In genomic region chr7:137882261-137882668, GRCh38 we compare ENCODE assay signal across 8 cellular contexts. TPM values are rescaled to one million over a fixed set of nuclear protein-coding genes. Genes with fewer than 3 reads are reported as not detected.
DNase-seq lines count a peak whose midpoint lies in the region; ATAC-seq, FAIRE-seq and TF ChIP-seq lines count a peak whose summit lies in the region.

No MANE protein-coding gene starts in this region.

- ATAC-seq in A549 (peak; percentile 94 to 96), GM18858 (IDR thresholded peaks at IDR 0.05; ENCODE audit: unreplicated experiment) (peak; percentile 97), HG02970 (IDR thresholded peaks at IDR 0.05; ENCODE audit: low FRiP score, unreplicated experiment) (peak; percentile 72)

- no peak overlapping the region for H2AK5ac ChIP-seq in neuronal stem cell (ENCODE audit: low read depth, low read length)

- TF ChIP-seq CTCF in A549 (IDR thresholded peaks at IDR 0.05): no peak
- no peak for TF ChIP-seq CTCF in SK-N-SH (IDR thresholded peaks at IDR 0.05)
- TF ChIP-seq CTCF in foreskin fibroblast (IDR thresholded peaks at IDR 0.05; ENCODE audit: low read depth, low read length): no peak

- H2AFZ ChIP-seq in SK-N-SH (ENCODE audit: low read depth): no peak overlapping the region
- no peak overlapping the region for H2AFZ ChIP-seq in neuronal stem cell (ENCODE audit: low read length)

- no peak for TF ChIP-seq RAD21 in A549 (conservative IDR thresholded peaks at IDR 0.05 in 1 of 2, IDR thresholded peaks at IDR 0.05 in 1 of 2)
- no peak for TF ChIP-seq RAD21 in SK-N-SH (IDR thresholded peaks at IDR 0.05; ENCODE audit: low read length)

- H3K9me3 ChIP-seq in A549 (peaks cover 15% of the 10 kb centered on the region), SK-N-SH (no peaks in the 10 kb centered on the region), neuronal stem cell (replicated peaks in 1 of 2; ENCODE audit: control insufficient read depth in 2 of 2, insufficient read depth in 1 of 2, low read depth in 1 of 2, low read length in 2 of 2) (peaks cover 7 to 21% of the 10 kb centered on the region in 2 donors)

- H3K4me3 ChIP-seq in A549 (no peak overlapping the region), SK-N-SH (ENCODE audit: low read depth in 2 of 2, low read length in 1 of 2) (peak overlapping the region in 1 of 2 experiments; percentile 7; a peak in 1 of 4 replicates), foreskin fibroblast (ENCODE audit: low read depth in 1 of 2, low read length in 2 of 2) (no peak overlapping the region), neuronal stem cell (ENCODE audit: low read length in 2 of 2) (no peak overlapping the region)

- peaks cover 9% of the 10 kb centered on the region; the same call in 1 of the 2 replicates for H3K79me2 ChIP-seq in SK-N-SH (ENCODE audit: insufficient read depth)

- H3K27ac ChIP-seq in A549 (peak overlapping the region; percentile 69 to 80), SK-N-SH (ENCODE audit: low read depth in 2 of 2, low read length in 1 of 2) (peak overlapping the region; percentile 65 to 96; a peak in 3 of 4 replicates), neuronal stem cell (replicated peaks; ENCODE audit: low read length) (no peak overlapping the region)

- H3K4me2 ChIP-seq in A549 (peak overlapping the region; percentile 62), SK-N-SH (peak overlapping the region; percentile 62), neuronal stem cell (ENCODE audit: insufficient read depth, low read length, poor library complexity, severe bottlenecking) (no peak overlapping the region)

- H3K14ac ChIP-seq in neuronal stem cell (ENCODE audit: low read length): no peak overlapping the region

- peaks cover 15% of the 10 kb centered on the region for H3K4me1 ChIP-seq in A549
- peaks cover 3 to 39% of the 10 kb centered on the region in 2 experiments; a peak in 3 of 4 replicates for H3K4me1 ChIP-seq in SK-N-SH (ENCODE audit: control insufficient read depth in 1 of 2, insufficient read depth in 2 of 2, low read depth in 1 of 2, low read length in 1 of 2)
- H3K4me1 ChIP-seq in neuronal stem cell (ENCODE audit: control insufficient read depth in 2 of 2, insufficient read depth in 1 of 2, low read depth in 1 of 2, low read length in 2 of 2): peaks cover 38 to 42% of the 10 kb centered on the region in 2 donors

- H2BK120ac ChIP-seq in neuronal stem cell (ENCODE audit: low read depth, low read length): no peak overlapping the region

- H3K9ac ChIP-seq in SK-N-SH (peak overlapping the region; percentile 59), neuronal stem cell (ENCODE audit: low read depth, low read length, poor library complexity) (no peak overlapping the region)

- WGBS in A549 (ENCODE audit: missing lambda C conversion rate): 8% methylated on average over 5 of the region's 5 CpGs
- WGBS in SK-N-SH (ENCODE audit: low lambda C conversion rate): 8% methylated on average over 5 of the region's 5 CpGs
- no CpG with 5 or more reads among the region's 5 CpGs for WGBS in neuronal stem cell (ENCODE audit: extremely low coverage in 2 of 2, insufficient read length in 2 of 2, insufficient replicate concordance in 1 of 2), 2 donors

- no peaks in the 10 kb centered on the region for H3K79me1 ChIP-seq in neuronal stem cell (ENCODE audit: low read depth, low read length)

- no peak for TF ChIP-seq EP300 in A549 (IDR thresholded peaks at IDR 0.05)
- TF ChIP-seq EP300 in SK-N-SH (IDR thresholded peaks at IDR 0.05; ENCODE audit: borderline replicate concordance in 1 of 2, low read depth in 1 of 2, low read length in 1 of 2): peak in 1 of 2 experiments; percentile 95; a peak in 2 of 4 replicates

- no peak overlapping the region for H2BK15ac ChIP-seq in neuronal stem cell (ENCODE audit: low read length)

- H3K23ac ChIP-seq in neuronal stem cell (ENCODE audit: low read depth, low read length, poor library complexity): no peak overlapping the region

- H4K8ac ChIP-seq in neuronal stem cell (ENCODE audit: low read depth, low read length): no peak overlapping the region

- POLR2A ChIA-PET in A549 (lab: Yijun Ruan, JAX) (no interaction called here), SK-N-SH (lab: Yijun Ruan, JAX) (no interaction called here)

- H2BK12ac ChIP-seq in neuronal stem cell (ENCODE audit: low read length): no peak overlapping the region

- H2BK5ac ChIP-seq in neuronal stem cell (ENCODE audit: low read length): no peak overlapping the region

- no peaks in the 10 kb centered on the region for H3K27me3 ChIP-seq in SK-N-SH (ENCODE audit: insufficient read depth)
- H3K27me3 ChIP-seq in neuronal stem cell (ENCODE audit: control insufficient read depth in 3 of 3, insufficient read depth in 3 of 3, low read depth in 1 of 3, low read length in 3 of 3): no peaks in the 10 kb centered on the region

- H3K18ac ChIP-seq in neuronal stem cell (ENCODE audit: low read length): no peak overlapping the region

- CTCF ChIA-PET in A549 (lab: Yijun Ruan, JAX): interaction anchor here (1.1 to 2.4 kb wide), 5 partner anchors 12 to 276 kb away, joined by 3 to 8 read pairs (median 4); no protein-coding TSS in a partner anchor
- CTCF ChIA-PET in SK-N-SH (lab: Yijun Ruan, JAX): interaction anchor here (0.6 to 4.2 kb wide), 7 partner anchors 9 to 226 kb away, joined by 3 to 13 read pairs (median 4); no protein-coding TSS in a partner anchor

- TF ChIP-seq POLR2A in A549 (IDR thresholded peaks at IDR 0.05; ENCODE audit: low read length): no peak

- H3K4ac ChIP-seq in neuronal stem cell (ENCODE audit: low read length): no peak overlapping the region

- intact Hi-C loops in head of caudate nucleus (cut with DNase I): no loop called here

- no peak for FAIRE-seq in A549 (lab: Jason Lieb, UNC)

- no peak overlapping the region for H4K91ac ChIP-seq in neuronal stem cell (ENCODE audit: low read depth, low read length, poor library complexity)

- peaks cover 50% of the 10 kb centered on the region for H3F3A ChIP-seq in SK-N-SH (replicated peaks; ENCODE audit: insufficient read depth)

- no peaks in the 10 kb centered on the region for H4K20me1 ChIP-seq in SK-N-SH (ENCODE audit: insufficient read depth)

- peak; percentile 74 to 84 for DNase-seq in A549 (ENCODE audit: low read depth in 1 of 2, low spot score in 1 of 2)
- peak; percentile 36 for DNase-seq in SK-N-SH
- peak; percentile 99 for DNase-seq in foreskin fibroblast
- no peak for DNase-seq in head of caudate nucleus
- DNase-seq in neuronal stem cell (ENCODE audit: low spot score): no peak
- DNase-seq in hypothalamus (lab: John Stamatoyannopoulos, UW): no peak

- no peaks in the 10 kb centered on the region for H3K9me2 ChIP-seq in SK-N-SH

- peaks cover 71 to 73% of the 10 kb centered on the region in 2 experiments for H3K36me3 ChIP-seq in SK-N-SH (replicated peaks in 1 of 2; ENCODE audit: control insufficient read depth in 1 of 2, insufficient read depth in 2 of 2, low read length in 1 of 2)
- peaks cover 29 to 79% of the 10 kb centered on the region in 2 donors for H3K36me3 ChIP-seq in neuronal stem cell (replicated peaks in 1 of 2; ENCODE audit: control insufficient read depth in 2 of 2, insufficient read depth in 2 of 2, low read length in 2 of 2)

TF ChIP-seq in A549, 52 proteins besides CTCF, POLR2A, EP300 and RAD21 (continues in another document):
- no peak for TF ChIP-seq HOXA7 (CRISPR knock-in tag; IDR thresholded peaks at IDR 0.05)
- TF ChIP-seq FOSL2 (IDR thresholded peaks at IDR 0.05): peak; percentile 61
- peak; percentile 74 for TF ChIP-seq FOSL2 (CRISPR knock-in tag; IDR thresholded peaks at IDR 0.05)
- TF ChIP-seq POLR2AphosphoS2 (conservative IDR thresholded peaks at IDR 0.05; ENCODE audit: low read length): no peak
- TF ChIP-seq EHF (CRISPR knock-in tag; IDR thresholded peaks at IDR 0.05): no peak
- no peak for TF ChIP-seq MYC (IDR thresholded peaks at IDR 0.05; ENCODE audit: borderline replicate concordance, low read length)
- no peak for TF ChIP-seq TFCP2L1 (CRISPR knock-in tag; IDR thresholded peaks at IDR 0.05)
- TF ChIP-seq GATA3 (IDR thresholded peaks at IDR 0.05; ENCODE audit: borderline replicate concordance): 0 out of 2 replicates have a peak, but pooled peaks have one; percentile 14
- no peak for TF ChIP-seq HOXB5 (CRISPR knock-in tag; IDR thresholded peaks at IDR 0.05)
- TF ChIP-seq EHMT2 (IDR thresholded peaks at IDR 0.05; ENCODE audit: low read depth): no peak
- peak; percentile 63 for TF ChIP-seq JUNB (IDR thresholded peaks at IDR 0.05)

TF ChIP-seq in SK-N-SH, 30 proteins besides CTCF, POLR2A, EP300 and RAD21 (continues in another document):
- TF ChIP-seq JUND (IDR thresholded peaks at IDR 0.05): peak; percentile 99
- TF ChIP-seq YY1 (IDR thresholded peaks at IDR 0.05; ENCODE audit: low read depth): peak; percentile 61; the same call in 1 of the 2 replicates
- no peak for TF ChIP-seq RFX5 (IDR thresholded peaks at IDR 0.05; ENCODE audit: low read length)
- peak; percentile 100 for TF ChIP-seq FOSL2 (IDR thresholded peaks at IDR 0.05; ENCODE audit: borderline replicate concordance, low read depth)
- no peak for TF ChIP-seq FOXJ3 (CRISPR knock-in tag; IDR thresholded peaks at IDR 0.05)
- TF ChIP-seq MAX (IDR thresholded peaks at IDR 0.05; ENCODE audit: low read depth): peak; percentile 90; the same call in 1 of the 2 replicates

RNA-seq across cellular contexts. Expression of gene DGKI, which starts 35.5 kb away (rescaled TPM):
- polyA plus RNA-seq in A549 (2011; rRNA removed) (0.05 and 0.25 TPM in 2 replicates), A549 (2017; fragmentation: RNase III; extraction: RNeasy Plus Mini Kit Qiagen cat#74134 plus additional on column Dnase treatment) (0.08 to 0.17 TPM (median 0.14 TPM) in 3 replicates), SK-N-SH (2012; rRNA removed) (1.3 and 1.4 TPM in 2 replicates)
- polyA plus RNA-seq in A549 (2012; cell fraction: cytosol; rRNA removed): under 0.01 TPM in 1 of 2 replicates, not detected in the other
- 0.26 and 0.29 TPM in 2 replicates for polyA plus RNA-seq in A549 (2012; cell fraction: nucleus; rRNA removed)
- polyA minus RNA-seq in A549 (2011; rRNA and poly(A)+ RNA removed): 0.45 TPM in 1 of 2 replicates, not detected in the other
- 0.80 and 0.97 TPM in 2 replicates for polyA plus RNA-seq in SK-N-SH (2012; cell fraction: cytosol; rRNA removed)
- 2.6 and 4.5 TPM in 2 replicates for polyA plus RNA-seq in SK-N-SH (2012; cell fraction: nucleus; rRNA removed)
- polyA plus RNA-seq in neuronal stem cell (2013, experiment 1 of 2): 2.1 TPM
- 2.3 TPM for polyA plus RNA-seq in neuronal stem cell (2013, experiment 2 of 2)

Comparison
In these comparisons a context has a peak if more than half of its experiments do, and no peak if none do; other contexts are left out.
1. DNase-seq: peak in A549 (2 of 2), SK-N-SH (single experiment) and foreskin fibroblast (2 of 2); none in head of caudate nucleus (0 of 42), neuronal stem cell (single experiment) and hypothalamus (0 of 51).
2. Of the 12 proteins assayed by ChIP-seq in both A549 and SK-N-SH: peak only in A549: none; only in SK-N-SH: CHD2, PBX3 and REST; in both: FOSL2 and MAX; in neither: 6; mixed calls (peak in some experiments, not most) for 1.
3. Peak in every context shown above with its lines, with median percentiles within 50 percentile points of each other: ATAC-seq.